Comparison of ENCODE assay signal across 10 cellular contexts in genomic region chr22:36367479-36367878, GRCh38. TPM values are rescaled to one million over a fixed set of nuclear protein-coding genes. Genes with fewer than 3 reads are reported as not detected.
A peak's percentile ranks its signal among the peaks of the same experiment; 100 is the strongest.
DNase-seq lines count a peak whose midpoint lies in the region; ATAC-seq and TF ChIP-seq lines count a peak whose summit lies in the region.
"Had no signal": no experiment of that assay in that cellular context is flagged by ENCODE, and none has a peak within 500 bp of the region (broad histone marks: within the 10 kb centered on the region; RNA-seq: fewer than 3 reads in every experiment).

No MANE protein-coding gene starts in this region.

- H4K20me1 ChIP-seq in MM.1S (ENCODE audit: insufficient read depth, low read length): peaks cover 98% of the 10 kb centered on the region

- H3K36me3 ChIP-seq in right atrium auricular region (peaks cover 13% of the 10 kb centered on the region), sigmoid colon (peaks cover 0 to 5% (median 2%) of the 10 kb centered on the region in 4 donors), MM.1S (replicated peaks; ENCODE audit: insufficient read depth, low read length) (peaks cover 13% of the 10 kb centered on the region; the same call in 1 of the 2 replicates)

- no peaks in the 10 kb centered on the region for H3K9me3 ChIP-seq in right atrium auricular region
- no peaks in the 10 kb centered on the region for H3K9me3 ChIP-seq in sigmoid colon
- H3K9me3 ChIP-seq in MM.1S (replicated peaks; ENCODE audit: insufficient read depth, low read length): no peaks in the 10 kb centered on the region

- peaks cover 75% of the 10 kb centered on the region for H3K36me3 Mint-ChIP-seq in Calu3 (ENCODE audit: insufficient read depth, unreplicated experiment)
- H3K36me3 Mint-ChIP-seq in activated CD8-positive, alpha-beta T cell treated with anti-CD3 and anti-CD28 coated beads for 36 hours (ENCODE audit: low read depth): peaks cover 63% of the 10 kb centered on the region

- no peak overlapping the region for H3K9ac ChIP-seq in MM.1S (ENCODE audit: low read length)
- H3K9ac ChIP-seq: KMS-11 had no signal

- TF ChIP-seq POLR2A in sigmoid colon (IDR thresholded peaks at IDR 0.05): no peak

- H3K4me3 ChIP-seq in right atrium auricular region: peak overlapping the region in 1 of 2 donors; percentile 9
- H3K4me3 ChIP-seq in sigmoid colon: peak overlapping the region in 3 of 4 donors; percentile 18 to 30 (median 26)
- no peak overlapping the region for H3K4me3 ChIP-seq in MM.1S (ENCODE audit: low read length)

- CTCF ChIA-PET in Calu3 (lab: Charles Lee): interaction anchor here (1.3 kb wide), 1 partner anchor 36 kb away, joined by 5 read pairs; no protein-coding TSS in a partner anchor
- CTCF ChIA-PET in activated CD8-positive, alpha-beta T cell treated with anti-CD3 and anti-CD28 coated beads for 36 hours (lab: Charles Lee): interaction anchor here (1.0 to 3.5 kb wide), 7 partner anchors 9 to 66 kb away, joined by 3 to 13 read pairs (median 5); no protein-coding TSS in a partner anchor

- H3K27ac ChIP-seq in right atrium auricular region: peak overlapping the region; percentile 85 to 87
- H3K27ac ChIP-seq in sigmoid colon: peak overlapping the region; percentile 98 to 100 (median 100)
- H3K27ac ChIP-seq in MM.1S (ENCODE audit: low read length): no peak overlapping the region
- H3K27ac ChIP-seq: KMS-11 had no signal

- H3K4me2 ChIP-seq in MM.1S (ENCODE audit: low read depth, low read length): no peak overlapping the region
- H3K4me2 ChIP-seq: KMS-11 had no signal

- H3K27me3 ChIP-seq in right atrium auricular region (no peaks in the 10 kb centered on the region), sigmoid colon (no peaks in the 10 kb centered on the region), MM.1S (replicated peaks; ENCODE audit: insufficient read depth, low read length) (no peaks in the 10 kb centered on the region)

- no peak overlapping the region for H3K27ac Mint-ChIP-seq in Calu3 (ENCODE audit: unreplicated experiment)
- peak overlapping the region; percentile 98 for H3K27ac Mint-ChIP-seq in activated CD8-positive, alpha-beta T cell treated with anti-CD3 and anti-CD28 coated beads for 36 hours

- TF ChIP-seq CTCF in Calu3 (IDR thresholded peaks at IDR 0.05; ENCODE audit: unreplicated experiment) (no peak), right atrium auricular region (IDR thresholded peaks at IDR 0.05) (no peak), sigmoid colon (IDR thresholded peaks at IDR 0.05) (no peak), MM.1S (IDR thresholded peaks at IDR 0.05; ENCODE audit: low read length) (no peak)
- no peak for TF ChIP-seq CTCF in activated CD8-positive, alpha-beta T cell treated with anti-CD3 and anti-CD28 coated beads for 36 hours (IDR thresholded peaks at IDR 0.05)

- H3K4me3 Mint-ChIP-seq in Calu3 (ENCODE audit: low read depth, unreplicated experiment): peak overlapping the region; percentile 24
- H3K4me3 Mint-ChIP-seq in activated CD8-positive, alpha-beta T cell treated with anti-CD3 and anti-CD28 coated beads for 36 hours: peak overlapping the region; percentile 69

- POLR2A ChIA-PET in activated CD8-positive, alpha-beta T cell treated with anti-CD3 and anti-CD28 coated beads for 36 hours (lab: Charles Lee): interaction anchor here (1.1 to 42.1 kb wide), 4 partner anchors 9 to 27 kb away, joined by 5 to 1125 read pairs (median 40); no protein-coding TSS in a partner anchor

- peaks cover 86% of the 10 kb centered on the region for H3K4me1 Mint-ChIP-seq in Calu3 (ENCODE audit: low read depth, unreplicated experiment)
- peaks cover 95% of the 10 kb centered on the region for H3K4me1 Mint-ChIP-seq in activated CD8-positive, alpha-beta T cell treated with anti-CD3 and anti-CD28 coated beads for 36 hours (ENCODE audit: low read depth)

- H3K9me2 ChIP-seq in MM.1S (replicated peaks; ENCODE audit: insufficient read depth, low read length): no peaks in the 10 kb centered on the region

- BruUV-seq in Calu3 (replicated peaks; lab: Mats Ljungman, UMichigan): no TSS peak

- ATAC-seq in activated CD8-positive, alpha-beta T cell treated with anti-CD3 and anti-CD28 coated beads for 36 hours: no peak
- ATAC-seq in GM19035 (IDR thresholded peaks at IDR 0.05; ENCODE audit: unreplicated experiment): no peak

- H2AFZ ChIP-seq in MM.1S (ENCODE audit: low read length): no peak overlapping the region

- H3K4me1 ChIP-seq in right atrium auricular region (peaks cover 0 to 100% of the 10 kb centered on the region in 2 donors), sigmoid colon (peaks cover 3 to 100% (median 100%) of the 10 kb centered on the region in 4 donors), MM.1S (ENCODE audit: low read length) (peaks cover 65% of the 10 kb centered on the region)

- WGBS in sigmoid colon, 2 donors: 52 to 55% methylated on average over 7 of the region's 7 CpGs

- H3K9me3 Mint-ChIP-seq in Calu3 (ENCODE audit: low read depth, unreplicated experiment): no peaks in the 10 kb centered on the region
- H3K9me3 Mint-ChIP-seq in activated CD8-positive, alpha-beta T cell treated with anti-CD3 and anti-CD28 coated beads for 36 hours: no peaks in the 10 kb centered on the region

- TF ChIP-seq EP300 in sigmoid colon (IDR thresholded peaks at IDR 0.05): no peak

- intact Hi-C loops in Calu3 (cut with micrococcal nuclease; ENCODE audit: unreplicated experiment) (no loop called here), sigmoid colon (cut with DNase I) (no loop called here)
- intact Hi-C loops in activated CD8-positive, alpha-beta T cell treated with anti-CD3 and anti-CD28 coated beads for 36 hours (cut with micrococcal nuclease): loop anchor here (5.0 kb wide), 1 partner anchor 85 kb away; no protein-coding TSS in a partner anchor

- no peaks in the 10 kb centered on the region for H3K27me3 Mint-ChIP-seq in Calu3 (ENCODE audit: unreplicated experiment)
- H3K27me3 Mint-ChIP-seq in activated CD8-positive, alpha-beta T cell treated with anti-CD3 and anti-CD28 coated beads for 36 hours: no peaks in the 10 kb centered on the region

- peaks cover 8% of the 10 kb centered on the region for H3F3A ChIP-seq in MM.1S (ENCODE audit: insufficient read depth, low read length)

- DNase-seq in Calu3: no peak
- DNase-seq in activated CD8-positive, alpha-beta T cell treated with anti-CD3 and anti-CD28 coated beads for 36 hours: peak; percentile 5
- no peak for DNase-seq in right atrium auricular region (ENCODE audit: low spot score)
- DNase-seq in sigmoid colon: no peak
- no peak for DNase-seq in effector CD4-positive, alpha-beta T cell
- DNase-seq in MM.1S: no peak
- no peak for DNase-seq in cerebellar nuclear complex (lab: John Stamatoyannopoulos, UW)
- DNase-seq: SHP77 had no signal

- peaks cover 100% of the 10 kb centered on the region for H3K79me2 ChIP-seq in MM.1S (ENCODE audit: low read length)

RNA-seq across cellular contexts. Expression of gene MYH9, which starts 20.3 kb away (rescaled TPM):
- total RNA-seq in Calu3 (2022) (526 and 606 TPM in 2 replicates), right atrium auricular region (100 to 1,000 TPM; 125 to 229 TPM), sigmoid colon (100 to 1,000 TPM; 147 to 273 (median 184) TPM)
- total RNA-seq in activated CD8-positive, alpha-beta T cell treated with anti-CD3 and anti-CD28 coated beads for 36 hours: 100 to 1,000 TPM; 624 to 679 TPM
- 100 to 1,000 TPM in 1 of 3 donors, 10 to 100 TPM in 2; 63.7 to 307 (median 88.3) TPM for polyA plus RNA-seq in sigmoid colon
